ENCODE assay signal across 1 cellular context in the genomic region with DNA sequence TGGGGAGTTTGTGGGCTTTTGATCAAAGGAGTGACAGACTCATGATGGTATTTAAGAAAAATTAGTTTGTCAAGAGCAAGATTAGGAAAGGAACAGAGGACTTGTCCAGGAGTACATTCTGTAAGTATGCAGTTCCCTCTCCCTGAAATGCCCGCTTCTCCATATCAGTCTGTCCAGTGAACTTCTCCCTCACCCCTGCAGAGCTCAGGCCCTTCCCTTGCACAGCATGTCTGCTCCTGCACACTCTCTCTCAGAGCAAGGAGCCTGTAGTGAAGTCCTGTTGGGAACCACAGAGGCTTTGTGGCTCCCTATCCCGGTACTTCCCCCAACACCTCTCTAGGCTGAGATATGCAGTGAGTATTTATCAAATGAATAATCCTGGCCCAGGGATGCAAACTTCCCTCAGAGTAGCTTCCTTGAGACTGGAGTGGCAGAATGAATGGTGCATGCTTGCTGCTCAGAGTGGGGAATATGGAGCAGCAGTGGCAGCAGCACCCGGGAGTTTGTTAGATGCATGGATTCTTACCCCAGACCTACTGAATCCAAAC.
TF ChIP-seq lines count a peak whose summit lies in the region.

No MANE protein-coding gene starts in this region.

TF ChIP-seq in GM23338, 12 proteins besides CTCF, POLR2A, EP300 and RAD21 (continued from another document):
- TF ChIP-seq, protein P1, sequence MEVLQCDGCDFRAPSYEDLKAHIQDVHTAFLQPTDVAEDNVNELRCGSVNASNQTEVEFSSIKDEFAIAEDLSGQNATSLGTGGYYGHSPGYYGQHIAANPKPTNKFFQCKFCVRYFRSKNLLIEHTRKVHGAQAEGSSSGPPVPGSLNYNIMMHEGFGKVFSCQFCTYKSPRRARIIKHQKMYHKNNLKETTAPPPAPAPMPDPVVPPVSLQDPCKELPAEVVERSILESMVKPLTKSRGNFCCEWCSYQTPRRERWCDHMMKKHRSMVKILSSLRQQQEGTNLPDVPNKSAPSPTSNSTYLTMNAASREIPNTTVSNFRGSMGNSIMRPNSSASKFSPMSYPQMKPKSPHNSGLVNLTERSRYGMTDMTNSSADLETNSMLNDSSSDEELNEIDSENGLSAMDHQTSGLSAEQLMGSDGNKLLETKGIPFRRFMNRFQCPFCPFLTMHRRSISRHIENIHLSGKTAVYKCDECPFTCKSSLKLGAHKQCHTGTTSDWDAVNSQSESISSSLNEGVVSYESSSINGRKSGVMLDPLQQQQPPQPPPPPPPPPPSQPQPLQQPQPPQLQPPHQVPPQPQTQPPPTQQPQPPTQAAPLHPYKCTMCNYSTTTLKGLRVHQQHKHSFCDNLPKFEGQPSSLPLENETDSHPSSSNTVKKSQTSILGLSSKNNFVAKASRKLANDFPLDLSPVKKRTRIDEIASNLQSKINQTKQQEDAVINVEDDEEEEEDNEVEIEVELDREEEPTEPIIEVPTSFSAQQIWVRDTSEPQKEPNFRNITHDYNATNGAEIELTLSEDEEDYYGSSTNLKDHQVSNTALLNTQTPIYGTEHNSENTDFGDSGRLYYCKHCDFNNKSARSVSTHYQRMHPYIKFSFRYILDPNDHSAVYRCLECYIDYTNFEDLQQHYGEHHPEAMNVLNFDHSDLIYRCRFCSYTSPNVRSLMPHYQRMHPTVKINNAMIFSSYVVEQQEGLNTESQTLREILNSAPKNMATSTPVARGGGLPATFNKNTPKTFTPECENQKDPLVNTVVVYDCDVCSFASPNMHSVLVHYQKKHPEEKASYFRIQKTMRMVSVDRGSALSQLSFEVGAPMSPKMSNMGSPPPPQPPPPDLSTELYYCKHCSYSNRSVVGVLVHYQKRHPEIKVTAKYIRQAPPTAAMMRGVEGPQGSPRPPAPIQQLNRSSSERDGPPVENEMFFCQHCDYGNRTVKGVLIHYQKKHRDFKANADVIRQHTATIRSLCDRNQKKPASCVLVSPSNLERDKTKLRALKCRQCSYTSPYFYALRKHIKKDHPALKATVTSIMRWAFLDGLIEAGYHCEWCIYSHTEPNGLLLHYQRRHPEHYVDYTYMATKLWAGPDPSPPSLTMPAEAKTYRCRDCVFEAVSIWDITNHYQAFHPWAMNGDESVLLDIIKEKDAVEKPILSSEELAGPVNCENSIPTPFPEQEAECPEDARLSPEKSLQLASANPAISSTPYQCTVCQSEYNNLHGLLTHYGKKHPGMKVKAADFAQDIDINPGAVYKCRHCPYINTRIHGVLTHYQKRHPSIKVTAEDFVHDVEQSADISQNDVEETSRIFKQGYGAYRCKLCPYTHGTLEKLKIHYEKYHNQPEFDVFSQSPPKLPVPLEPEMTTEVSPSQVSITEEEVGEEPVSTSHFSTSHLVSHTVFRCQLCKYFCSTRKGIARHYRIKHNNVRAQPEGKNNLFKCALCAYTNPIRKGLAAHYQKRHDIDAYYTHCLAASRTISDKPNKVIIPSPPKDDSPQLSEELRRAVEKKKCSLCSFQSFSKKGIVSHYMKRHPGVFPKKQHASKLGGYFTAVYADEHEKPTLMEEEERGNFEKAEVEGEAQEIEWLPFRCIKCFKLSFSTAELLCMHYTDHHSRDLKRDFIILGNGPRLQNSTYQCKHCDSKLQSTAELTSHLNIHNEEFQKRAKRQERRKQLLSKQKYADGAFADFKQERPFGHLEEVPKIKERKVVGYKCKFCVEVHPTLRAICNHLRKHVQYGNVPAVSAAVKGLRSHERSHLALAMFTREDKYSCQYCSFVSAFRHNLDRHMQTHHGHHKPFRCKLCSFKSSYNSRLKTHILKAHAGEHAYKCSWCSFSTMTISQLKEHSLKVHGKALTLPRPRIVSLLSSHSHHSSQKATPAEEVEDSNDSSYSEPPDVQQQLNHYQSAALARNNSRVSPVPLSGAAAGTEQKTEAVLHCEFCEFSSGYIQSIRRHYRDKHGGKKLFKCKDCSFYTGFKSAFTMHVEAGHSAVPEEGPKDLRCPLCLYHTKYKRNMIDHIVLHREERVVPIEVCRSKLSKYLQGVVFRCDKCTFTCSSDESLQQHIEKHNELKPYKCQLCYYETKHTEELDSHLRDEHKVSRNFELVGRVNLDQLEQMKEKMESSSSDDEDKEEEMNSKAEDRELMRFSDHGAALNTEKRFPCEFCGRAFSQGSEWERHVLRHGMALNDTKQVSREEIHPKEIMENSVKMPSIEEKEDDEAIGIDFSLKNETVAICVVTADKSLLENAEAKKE (CRISPR knock-in tag; IDR thresholded peaks at IDR 0.05): no peak
- TF ChIP-seq EZH2 (IDR thresholded peaks at IDR 0.05; ENCODE audit: low read depth, unreplicated experiment): no peak
- TF ChIP-seq STAT1 (IDR thresholded peaks at IDR 0.05; ENCODE audit: unreplicated experiment): no peak
- no peak for TF ChIP-seq NANOG (IDR thresholded peaks at IDR 0.05; ENCODE audit: borderline replicate concordance)
- TF ChIP-seq ZNF114 (CRISPR knock-in tag; IDR thresholded peaks at IDR 0.05): no peak
